In the genomic region with DNA sequence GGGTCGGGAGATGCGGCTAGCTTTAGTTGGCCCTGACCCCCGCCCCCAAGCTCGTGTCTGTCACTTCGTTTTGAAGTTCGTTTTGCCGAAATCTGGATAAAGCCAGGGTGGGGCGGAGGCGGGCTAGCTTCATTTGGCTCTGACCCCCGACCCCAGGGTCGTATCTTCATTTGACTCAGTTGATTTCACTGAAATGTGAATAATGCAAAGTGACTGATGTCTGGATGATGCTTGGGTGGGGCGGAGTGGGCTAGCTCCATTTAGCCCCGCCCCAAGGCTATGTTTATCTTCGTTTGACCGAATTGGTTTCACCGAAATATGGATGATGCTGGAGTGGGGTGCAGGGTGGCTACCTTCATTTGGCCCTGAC, we compare ENCODE assay signal across 8 cellular contexts. TPM values are rescaled to one million over a fixed set of nuclear protein-coding genes. Genes with fewer than 3 reads are reported as not detected.
DNase-seq lines count a peak whose midpoint lies in the region; ATAC-seq and TF ChIP-seq lines count a peak whose summit lies in the region.

No MANE protein-coding gene starts in this region.

- peaks cover 8% of the 10 kb centered on the region for H3K4me1 ChIP-seq in ovary (ENCODE audit: insufficient read depth)

- peak overlapping the region; percentile 76 for H3K4me3 ChIP-seq in fibroblast of the aortic adventitia (ENCODE audit: low read depth, low read length)
- peak overlapping the region; percentile 97 for H3K4me3 ChIP-seq in ovary

- 1% methylated on average over 16 of the region's 16 CpGs for WGBS in ovary, 3 donors

- no peak for TF ChIP-seq POLR2A in ovary (IDR thresholded peaks at IDR 0.05)

- H3K27ac ChIP-seq in ovary = peak overlapping the region; percentile 81 to 88

- no peak for TF ChIP-seq CTCF in fibroblast of the aortic adventitia (IDR thresholded peaks at IDR 0.05; ENCODE audit: insufficient read depth, low read length)
- no peak for TF ChIP-seq CTCF in ovary (IDR thresholded peaks at IDR 0.05)

- peak; percentile 33 for ATAC-seq in GM19452 (IDR thresholded peaks at IDR 0.05; ENCODE audit: unreplicated experiment)

- H3K27me3 ChIP-seq in ovary = no peaks in the 10 kb centered on the region

- intact Hi-C loops in ovary (cut with DNase I) = no loop called here

- no peaks in the 10 kb centered on the region for H3K9me3 ChIP-seq in ovary

- TF ChIP-seq EP300 in ovary (IDR thresholded peaks at IDR 0.05) = no peak

- no peaks in the 10 kb centered on the region for H3K36me3 ChIP-seq in ovary

- peak; percentile 56 for DNase-seq in AG20443 (ENCODE audit: low spot score)
- DNase-seq in LHCN-M2 (ENCODE audit: low read depth) = peak; percentile 21
- peak; percentile 17 for DNase-seq in activated T-cell treated with anti-CD3 and anti-CD28 coated beads for 4 hours
- peak; percentile 28 for DNase-seq in fibroblast of the aortic adventitia (ENCODE audit: low read depth)
- DNase-seq in ovary = peak in 2 of 5 donors; percentile 27 to 55
- no peak for DNase-seq in NCI-H446 treated with DMSO at 0.1 percent for 48 hours (lab: John Stamatoyannopoulos, UW)
- DNase-seq in NK-92 (lab: John Stamatoyannopoulos, UW; ENCODE audit: unreplicated experiment) = no peak

RNA-seq across cellular contexts. Expression of a gene that starts 0.7 kb away (rescaled TPM):
- 94.3 and 99.2 TPM in 2 replicates for total RNA-seq in LHCN-M2 (2014; rRNA removed)
- 104 TPM for polyA plus RNA-seq in LHCN-M2 (2012)
- 65.5 and 70.1 TPM in 2 replicates for total RNA-seq in fibroblast of the aortic adventitia (ENCODE audit: low replicate concordance)
- total RNA-seq in ovary = 10 to 100 TPM; 32.1 to 56.7 (median 44.2) TPM
- polyA plus RNA-seq in ovary = 10 to 100 TPM; 34.5 to 89.0 TPM

Comparison
In these comparisons a context has a peak if more than half of its experiments do, and no peak if none do; other contexts are left out.
1. DNase-seq: peak in AG20443 (single experiment), LHCN-M2 (single experiment), activated T-cell treated with anti-CD3 and anti-CD28 coated beads for 4 hours (single experiment) and fibroblast of the aortic adventitia (single experiment); none in NCI-H446 treated with DMSO at 0.1 percent for 48 hours (single experiment) and NK-92 (single experiment).